Comparison of ENCODE assay signal across 8 cellular contexts in genomic region chr9:89999534-90000370, GRCh38.
DNase-seq lines count a peak whose midpoint lies in the region; ATAC-seq, FAIRE-seq and TF ChIP-seq lines count a peak whose summit lies in the region.

No MANE protein-coding gene starts in this region.

- H3K27me3 Mint-ChIP-seq in progenitor cell of endocrine pancreas = peaks cover 5% of the 10 kb centered on the region

- no peak for TF ChIP-seq CTCF in endothelial cell of umbilical vein (IDR thresholded peaks at IDR 0.05; ENCODE audit: extremely low read depth in 1 of 2, insufficient read depth in 1 of 2, low read depth in 1 of 2, low read length in 2 of 2)
- TF ChIP-seq CTCF in neural cell (IDR thresholded peaks at IDR 0.05; ENCODE audit: poor library complexity, severe bottlenecking) = no peak
- no peak for TF ChIP-seq CTCF in progenitor cell of endocrine pancreas (IDR thresholded peaks at IDR 0.05; ENCODE audit: unreplicated experiment)

- H3K27me3 ChIP-seq in endothelial cell of umbilical vein (ENCODE audit: control insufficient read depth in 2 of 2, insufficient read depth in 2 of 2, low read length in 2 of 2) (no peaks in the 10 kb centered on the region), neural cell (ENCODE audit: insufficient read depth, low read depth, low read length) (no peaks in the 10 kb centered on the region)

- POLR2A ChIA-PET in endothelial cell of umbilical vein (lab: Charles Lee) = no interaction called here

- H3K9me3 ChIP-seq in endothelial cell of umbilical vein (replicated peaks; ENCODE audit: control insufficient read depth, insufficient read depth, low read length) = no peaks in the 10 kb centered on the region
- H3K9me3 ChIP-seq in neural cell (ENCODE audit: low read length) = no peaks in the 10 kb centered on the region

- H3K9me2 ChIP-seq in neural cell (ENCODE audit: insufficient read depth, low read length) = no peaks in the 10 kb centered on the region

- H3K9ac ChIP-seq in endothelial cell of umbilical vein (replicated peaks; ENCODE audit: extremely low read depth, insufficient read depth, low read length) = no peak overlapping the region
- no peak overlapping the region for H3K9ac ChIP-seq in neural cell (ENCODE audit: low read length)

- TF ChIP-seq RAD21 in neural cell (conservative IDR thresholded peaks at IDR 0.05) = peak; percentile 29

- H3K36me3 ChIP-seq in endothelial cell of umbilical vein (ENCODE audit: control insufficient read depth in 2 of 2, extremely low read depth in 1 of 2, insufficient read depth in 2 of 2, low read length in 2 of 2) = no peaks in the 10 kb centered on the region
- H3K36me3 ChIP-seq in neural cell (ENCODE audit: insufficient read depth, low read length) = no peaks in the 10 kb centered on the region

- no peak overlapping the region for H3K4me3 Mint-ChIP-seq in progenitor cell of endocrine pancreas (ENCODE audit: low read depth)

- H3K4me1 ChIP-seq in endothelial cell of umbilical vein (ENCODE audit: control insufficient read depth, extremely low read depth, insufficient read depth, low read length) = no peaks in the 10 kb centered on the region

- H3F3A ChIP-seq in neural cell (ENCODE audit: insufficient read depth, low read length, poor library complexity, severe bottlenecking) = no peaks in the 10 kb centered on the region

- no peak overlapping the region for H3K27ac Mint-ChIP-seq in progenitor cell of endocrine pancreas

- peak; percentile 65 for DNase-seq in NCI-H2081 treated with DMSO at 0.1 percent for 48 hours (lab: John Stamatoyannopoulos, UW)
- peak; percentile 20 to 57 for DNase-seq in activated CD8-positive, alpha-beta memory T cell treated with anti-CD3 and anti-CD28 coated beads for 4 hours (ENCODE audit: low read depth in 2 of 2)
- DNase-seq in endothelial cell of umbilical vein (ENCODE audit: low read depth, low spot score) = no peak
- no peak for DNase-seq in progenitor cell of endocrine pancreas (ENCODE audit: low spot score, unreplicated experiment)

- no peaks in the 10 kb centered on the region for H3K9me1 ChIP-seq in endothelial cell of umbilical vein (replicated peaks; ENCODE audit: control insufficient read depth, extremely low read depth, insufficient read depth, low read length)

- H4K20me1 ChIP-seq in endothelial cell of umbilical vein (replicated peaks; ENCODE audit: control insufficient read depth, extremely low read depth, insufficient read depth, low read length) (no peaks in the 10 kb centered on the region), neural cell (ENCODE audit: insufficient read depth) (no peaks in the 10 kb centered on the region)

- CTCF ChIA-PET in endothelial cell of umbilical vein (lab: Charles Lee) = interaction anchor here (2.2 to 2.4 kb wide), 2 partner anchors 397 to 402 kb away, joined by 9 to 10 read pairs; no protein-coding TSS in a partner anchor

- peak overlapping the region; percentile 35 for H2AFZ ChIP-seq in endothelial cell of umbilical vein (ENCODE audit: low read depth, low read length)
- H2AFZ ChIP-seq in neural cell (ENCODE audit: low read depth, low read length) = no peak overlapping the region

- BruUV-seq in endothelial cell of umbilical vein (replicated peaks; lab: Mats Ljungman, UMichigan) = no TSS peak

- H3K27ac ChIP-seq in endothelial cell of umbilical vein (ENCODE audit: insufficient read depth, low read depth, low read length) = no peak overlapping the region
- no peak overlapping the region for H3K27ac ChIP-seq in neural cell (ENCODE audit: low read length)
- peak overlapping the region; percentile 10 for H3K27ac ChIP-seq in temporal lobe (ENCODE audit: low read depth, low read length)

- TF ChIP-seq EP300 in neural cell (conservative IDR thresholded peaks at IDR 0.05; ENCODE audit: poor library complexity, severe bottlenecking) = no peak

- H3K79me2 ChIP-seq in endothelial cell of umbilical vein (ENCODE audit: control insufficient read depth, insufficient read depth, low read length) = no peaks in the 10 kb centered on the region
- H3K79me2 ChIP-seq in neural cell (replicated peaks; ENCODE audit: insufficient read depth, low read length) = no peaks in the 10 kb centered on the region

- H3K4me1 Mint-ChIP-seq in progenitor cell of endocrine pancreas (ENCODE audit: low read depth) = peaks cover 16% of the 10 kb centered on the region

- H3K4me3 ChIP-seq in endothelial cell of umbilical vein (replicated peaks in 1 of 3; ENCODE audit: insufficient read depth in 1 of 3, low read depth in 1 of 3, low read length in 3 of 3) = no peak overlapping the region
- H3K4me3 ChIP-seq in neural cell (ENCODE audit: low read length) = no peak overlapping the region

- no peak for FAIRE-seq in endothelial cell of umbilical vein (lab: Jason Lieb, UNC)

- intact Hi-C loops in endothelial cell of umbilical vein (cut with micrococcal nuclease) = no loop called here

- ATAC-seq in GM18511 (IDR thresholded peaks at IDR 0.05; ENCODE audit: unreplicated experiment) (peak; percentile 96), HG02884 (IDR thresholded peaks at IDR 0.05; ENCODE audit: unreplicated experiment) (peak; percentile 97)

- H3K4me2 ChIP-seq in endothelial cell of umbilical vein (ENCODE audit: insufficient read depth, low read length) = no peak overlapping the region
- no peak overlapping the region for H3K4me2 ChIP-seq in neural cell (ENCODE audit: low read length)

- no peak for TF ChIP-seq POLR2A in endothelial cell of umbilical vein (IDR thresholded peaks at IDR 0.05; ENCODE audit: low read depth, low read length)

- H3K9me3 Mint-ChIP-seq in progenitor cell of endocrine pancreas (ENCODE audit: low read depth) = no peaks in the 10 kb centered on the region

- H3K36me3 Mint-ChIP-seq in progenitor cell of endocrine pancreas (ENCODE audit: insufficient read depth) = no peaks in the 10 kb centered on the region

- dilution Hi-C loops in endothelial cell of umbilical vein (cut with MboI; ENCODE audit: extremely low pct_ligation_motif_present, low sequenced_read_pairs) = no loop called here

TF ChIP-seq in endothelial cell of umbilical vein, 7 proteins besides CTCF, POLR2A, EP300 and RAD21:
- no peak for TF ChIP-seq EZH2 (IDR thresholded peaks at IDR 0.05; ENCODE audit: borderline replicate concordance, low read depth, low read length, severe bottlenecking)
- TF ChIP-seq JUN (IDR thresholded peaks at IDR 0.05; ENCODE audit: borderline replicate concordance, insufficient read depth, insufficient read length, low read depth) = no peak
- TF ChIP-seq FOS (IDR thresholded peaks at IDR 0.05; ENCODE audit: borderline replicate concordance, insufficient read depth, low read length) = no peak
- no peak for TF ChIP-seq MAX (IDR thresholded peaks at IDR 0.05; ENCODE audit: insufficient read depth, insufficient read length)
- TF ChIP-seq MYC (IDR thresholded peaks at IDR 0.05; ENCODE audit: low read depth, low read length) = no peak
- TF ChIP-seq GATA2 (IDR thresholded peaks at IDR 0.05; ENCODE audit: insufficient read depth, insufficient read length, low read depth, low read length) = no peak
- no peak for TF ChIP-seq POLR2AphosphoS5 (IDR thresholded peaks at IDR 0.05; ENCODE audit: insufficient read depth, low read depth, low read length)

TF ChIP-seq in neural cell, 6 proteins besides CTCF, POLR2A, EP300 and RAD21:
- peak; percentile 28 for TF ChIP-seq SMC3 (conservative IDR thresholded peaks at IDR 0.05; ENCODE audit: poor library complexity)
- TF ChIP-seq REST (IDR thresholded peaks at IDR 0.05; ENCODE audit: borderline replicate concordance) = no peak
- peak; percentile 35 for TF ChIP-seq POLR2AphosphoS5 (IDR thresholded peaks at IDR 0.05)
TF ChIP-seq in neural cell: peak in this region for 2.

Comparison
In these comparisons a context has a peak if more than half of its experiments do, and no peak if none do; other contexts are left out.
1. DNase-seq: peak in NCI-H2081 treated with DMSO at 0.1 percent for 48 hours (single experiment) and activated CD8-positive, alpha-beta memory T cell treated with anti-CD3 and anti-CD28 coated beads for 4 hours (2 of 2); none in endothelial cell of umbilical vein (single experiment) and progenitor cell of endocrine pancreas (single experiment).